7 cellular contexts compared by ENCODE assay signal in genomic region chr21:41952568-41953248, GRCh38. TPM values are rescaled to one million over a fixed set of nuclear protein-coding genes. Genes with fewer than 3 reads are reported as not detected.
DNase-seq lines count a peak whose midpoint lies in the region; ATAC-seq and TF ChIP-seq lines count a peak whose summit lies in the region.

No MANE protein-coding gene starts in this region.

- H3K27me3 ChIP-seq in HAP-1 (ENCODE audit: low read depth) = no peaks in the 10 kb centered on the region
- H3K27me3 ChIP-seq in SJSA1 (replicated peaks) = no peaks in the 10 kb centered on the region
- no peaks in the 10 kb centered on the region for H3K27me3 ChIP-seq in gastroesophageal sphincter

- in situ Hi-C loops in HAP-1 (cut with MboI; ENCODE audit: low sequenced_read_pairs) (no loop called here), G401 (cut with HindIII; ENCODE audit: low sequenced_read_pairs) (no loop called here)

- H3K9me3 ChIP-seq in HAP-1 = no peaks in the 10 kb centered on the region
- H3K9me3 ChIP-seq in SJSA1 (replicated peaks) = 0 out of 2 replicates have a peak, but pooled peaks cover 3% of the 10 kb centered on the region
- H3K9me3 ChIP-seq in gastroesophageal sphincter = no peaks in the 10 kb centered on the region

- H3K4me3 ChIP-seq in HAP-1 = peak overlapping the region; percentile 60
- peak overlapping the region; percentile 94 for H3K4me3 ChIP-seq in SJSA1
- H3K4me3 ChIP-seq in gastroesophageal sphincter = peak overlapping the region; percentile 50 to 89
- peak overlapping the region; percentile 48 for H3K4me3 ChIP-seq in retinal pigment epithelial cell (ENCODE audit: low read length)

- WGBS in gastroesophageal sphincter (ENCODE audit: low coverage in 1 of 2), 2 donors = 20 to 58% methylated on average over 9 to 14 of the region's 30 CpGs

- TF ChIP-seq CTCF in gastroesophageal sphincter (IDR thresholded peaks at IDR 0.05) (no peak), retinal pigment epithelial cell (conservative IDR thresholded peaks at IDR 0.05; ENCODE audit: low read depth, low read length) (no peak)

- peak overlapping the region; percentile 54; the same call in 1 of the 2 replicates for H3K27ac ChIP-seq in SJSA1
- peak overlapping the region in 3 of 4 donors; percentile 79 to 85 (median 83) for H3K27ac ChIP-seq in gastroesophageal sphincter

- H3K4me1 ChIP-seq in HAP-1 = peaks cover 29% of the 10 kb centered on the region
- peaks cover 55% of the 10 kb centered on the region for H3K4me1 ChIP-seq in SJSA1 (replicated peaks)
- peaks cover 0 to 61% (median 24%) of the 10 kb centered on the region in 3 donors for H3K4me1 ChIP-seq in gastroesophageal sphincter

- H3K36me3 ChIP-seq in HAP-1 (replicated peaks) (no peaks in the 10 kb centered on the region; the same call in 1 of the 2 replicates), SJSA1 (peaks cover 12% of the 10 kb centered on the region), gastroesophageal sphincter (peaks cover 0 to 2% of the 10 kb centered on the region in 2 donors)

- TF ChIP-seq POLR2A in gastroesophageal sphincter (IDR thresholded peaks at IDR 0.05) = no peak

- ATAC-seq in gastroesophageal sphincter (no peak), HG03108 (IDR thresholded peaks at IDR 0.05; ENCODE audit: unreplicated experiment) (no peak)

- no peak for TF ChIP-seq EP300 in gastroesophageal sphincter (IDR thresholded peaks at IDR 0.05)

- DNase-seq in HAP-1 (ENCODE audit: low spot score in 2 of 2) (peak; percentile 9 to 55), SJSA1 (ENCODE audit: low read depth in 1 of 2, low spot score in 2 of 2) (no peak), retinal pigment epithelial cell (ENCODE audit: low read depth) (no peak), G401 (ENCODE audit: low spot score) (no peak), NCI-H226 (no peak)

RNA-seq across cellular contexts. Expression of gene C2CD2, which starts 1.1 kb away (rescaled TPM):
- 9.3 and 17.1 TPM in 2 replicates for total RNA-seq in SJSA1 (2014; rRNA removed; shearing (Covaris generic))
- total RNA-seq in gastroesophageal sphincter = 10 to 100 TPM; 15.6 to 38.9 (median 18.7) TPM
- 14.7 and 16.3 TPM in 2 replicates for total RNA-seq in G401 (2014; rRNA removed; shearing (Covaris generic))

RNA-seq across cellular contexts. Expression of gene ZBTB21, which starts 57.5 kb away (rescaled TPM):
- total RNA-seq in SJSA1 (2014; rRNA removed; shearing (Covaris generic)) = 7.1 and 11.4 TPM in 2 replicates
- 10 to 100 TPM in 2 of 4 donors, 1 to 10 TPM in 2; 6.6 to 14.1 (median 9.4) TPM for total RNA-seq in gastroesophageal sphincter
- 5.5 and 22.0 TPM in 2 replicates for total RNA-seq in G401 (2014; rRNA removed; shearing (Covaris generic))

Comparison
In these comparisons a context has a peak if more than half of its experiments do, and no peak if none do; other contexts are left out.
1. DNase-seq: peak in HAP-1 (2 of 2); none in SJSA1 (0 of 2), retinal pigment epithelial cell (single experiment), G401 (single experiment) and NCI-H226 (single experiment).
2. Peak in every context shown above with its lines, with median percentiles within 50 percentile points of each other: H3K4me3 ChIP-seq.